In genomic region chr2:197239434-197239833, GRCh38 we compare ENCODE assay signal across 8 cellular contexts.
DNase-seq lines count a peak whose midpoint lies in the region; ATAC-seq and TF ChIP-seq lines count a peak whose summit lies in the region.

No MANE protein-coding gene starts in this region.

- H3K27me3 ChIP-seq in Karpas-422 (ENCODE audit: low read length) = no peaks in the 10 kb centered on the region
- H3K27me3 ChIP-seq in breast epithelium = no peaks in the 10 kb centered on the region

- H4K20me1 ChIP-seq in Karpas-422 (ENCODE audit: insufficient read depth, low read depth, low read length) = no peaks in the 10 kb centered on the region

- H3K4me3 ChIP-seq in Karpas-422 (ENCODE audit: low read length) (no peak overlapping the region), breast epithelium (no peak overlapping the region)

- peak; percentile 62 for DNase-seq in GM13976 (ENCODE audit: low spot score)
- no peak for DNase-seq in Karpas-422
- peak; percentile 38 to 44 (median 39) for DNase-seq in immature natural killer cell
- DNase-seq in left colon = no peak
- no peak for DNase-seq in NCI-H524 treated with DMSO at 0.1 percent for 48 hours (lab: John Stamatoyannopoulos, UW)
- DNase-seq in breast epithelium (ENCODE audit: low spot score in 2 of 2) = no peak
- DNase-seq in NCI-H1436 treated with DMSO at 0.1 percent for 48 hours (lab: John Stamatoyannopoulos, UW) = no peak

- H3K9ac ChIP-seq in Karpas-422 (ENCODE audit: low read length) = no peak overlapping the region

- H3K9me3 ChIP-seq in Karpas-422 (ENCODE audit: low read length) (no peaks in the 10 kb centered on the region), breast epithelium (no peaks in the 10 kb centered on the region)

- peak overlapping the region; percentile 94 to 97 (median 95) for H3K27ac Mint-ChIP-seq in immature natural killer cell

- peak overlapping the region; percentile 80 to 93 (median 88) for H3K4me3 Mint-ChIP-seq in immature natural killer cell

- TF ChIP-seq CTCF in GM13976 (IDR thresholded peaks at IDR 0.05; ENCODE audit: borderline replicate concordance, control extremely low read depth, extremely low read depth, insufficient read depth, missing control alignments) = no peak
- no peak for TF ChIP-seq CTCF in breast epithelium (IDR thresholded peaks at IDR 0.05)

- no peaks in the 10 kb centered on the region for H3K9me3 Mint-ChIP-seq in immature natural killer cell

- ATAC-seq in GM21529 (IDR thresholded peaks at IDR 0.05; ENCODE audit: unreplicated experiment) = peak; percentile 68
- ATAC-seq in left colon = no peak

- H3K4me1 Mint-ChIP-seq in immature natural killer cell = peaks cover 86 to 98% of the 10 kb centered on the region in 2 donors

- H3K27me3 Mint-ChIP-seq in immature natural killer cell (ENCODE audit: low read depth in 3 of 3) = peaks cover 0 to 2% (median 2%) of the 10 kb centered on the region in 3 donors

- no peaks in the 10 kb centered on the region for H3K36me3 Mint-ChIP-seq in immature natural killer cell

- peaks cover 94% of the 10 kb centered on the region for H3K79me2 ChIP-seq in Karpas-422 (ENCODE audit: low read length)

- H3K9me2 ChIP-seq in Karpas-422 (replicated peaks; ENCODE audit: insufficient read depth, low read length) = no peaks in the 10 kb centered on the region

- H3K4me1 ChIP-seq in Karpas-422 (ENCODE audit: low read length) (peaks cover 74% of the 10 kb centered on the region), breast epithelium (no peaks in the 10 kb centered on the region)

- H3K36me3 ChIP-seq in Karpas-422 (ENCODE audit: insufficient read depth, low read length) = no peaks in the 10 kb centered on the region; the same call in 1 of the 2 replicates
- H3K36me3 ChIP-seq in breast epithelium = no peaks in the 10 kb centered on the region

- peak overlapping the region; percentile 72 for H3K4me2 ChIP-seq in Karpas-422 (ENCODE audit: low read depth, low read length, poor library complexity, severe bottlenecking)

- intact Hi-C loops in left colon (cut with DNase I, micrococcal nuclease) (no loop called here), breast epithelium (cut with DNase I; ENCODE audit: low total_unique reads) (no loop called here)

- H3K27ac ChIP-seq in Karpas-422 (ENCODE audit: low read length) = peak overlapping the region; percentile 16; the same call in 1 of the 2 replicates
- H3K27ac ChIP-seq in breast epithelium = no peak overlapping the region

- in situ Hi-C loops in GM13976 (cut with MboI; ENCODE audit: low sequenced_read_pairs, unreplicated experiment) = no loop called here

- no peak overlapping the region for H2AFZ ChIP-seq in Karpas-422 (ENCODE audit: low read length)

- TF ChIP-seq POLR2A in breast epithelium (IDR thresholded peaks at IDR 0.05) = no peak

Comparison
In these comparisons a context has a peak if more than half of its experiments do, and no peak if none do; other contexts are left out.
1. DNase-seq: peak in GM13976 (single experiment) and immature natural killer cell (3 of 3); none in Karpas-422 (single experiment), left colon (0 of 2), NCI-H524 treated with DMSO at 0.1 percent for 48 hours (single experiment), breast epithelium (0 of 2) and NCI-H1436 treated with DMSO at 0.1 percent for 48 hours (single experiment).